ENCODE assay signal across 1 cellular context in the genomic region with DNA sequence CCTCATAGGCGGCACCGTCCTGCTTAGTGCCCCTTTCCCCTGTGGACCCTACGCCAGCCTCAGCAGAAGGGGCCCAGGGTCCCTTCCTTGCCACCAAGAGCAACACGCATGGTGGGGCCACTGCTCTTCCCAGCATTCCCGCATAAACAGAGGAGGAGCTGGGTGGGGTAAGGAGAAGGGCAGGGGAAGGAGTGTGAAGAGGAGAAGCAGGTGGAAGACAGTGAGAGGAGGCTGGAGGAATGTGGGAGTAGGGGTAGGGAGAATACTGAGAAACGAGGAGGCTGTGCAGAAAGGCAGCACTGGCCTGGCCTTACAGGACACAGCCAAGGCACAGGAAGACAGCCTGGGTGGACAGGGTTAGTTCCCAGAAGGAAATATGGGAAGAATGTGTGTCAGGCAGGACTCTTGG.
TF ChIP-seq lines count a peak whose summit lies in the region.

No MANE protein-coding gene starts in this region.

TF ChIP-seq in GM23338, 12 proteins besides CTCF, POLR2A, EP300 and RAD21 (continued from another document):
- TF ChIP-seq REST (IDR thresholded peaks at IDR 0.05; ENCODE audit: unreplicated experiment), result no peak
